In the genomic region with DNA sequence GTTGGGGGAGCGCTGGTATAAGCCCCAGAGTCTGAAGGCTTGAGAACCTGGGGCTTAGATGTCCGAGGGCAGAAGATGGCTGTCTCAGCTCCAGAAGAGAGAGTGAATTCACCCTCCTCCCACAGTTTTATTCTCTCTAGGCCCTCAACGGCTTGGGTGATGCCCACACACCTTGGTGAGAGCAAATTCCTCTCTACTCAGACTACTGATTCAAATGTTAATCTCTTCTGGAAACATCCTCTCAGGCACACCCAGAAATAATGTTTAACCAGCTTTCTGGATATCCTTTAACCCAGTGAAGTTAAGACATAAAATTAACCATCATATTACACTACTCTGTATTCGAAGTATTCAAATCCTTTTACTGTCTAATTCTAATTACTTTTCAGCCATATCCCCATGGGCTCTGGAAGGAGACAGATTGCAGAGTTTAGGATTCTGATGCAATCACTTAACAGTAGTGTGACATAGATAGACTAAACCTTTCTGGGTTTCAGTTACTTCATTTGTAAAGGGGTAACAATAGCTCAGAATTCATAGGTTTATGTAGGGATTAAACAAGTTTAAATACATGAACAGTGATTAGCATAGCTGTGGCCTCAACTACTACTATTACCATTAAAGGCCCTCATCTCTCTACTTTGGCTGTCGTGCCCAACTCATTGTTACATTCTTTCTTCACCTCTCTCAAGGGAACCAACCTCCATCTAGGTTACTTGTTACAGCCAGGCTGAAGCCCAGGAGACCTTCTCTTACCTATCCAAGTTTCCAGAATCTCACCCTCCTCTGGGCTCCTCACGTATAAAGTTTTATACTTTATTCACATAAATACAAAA, we compare ENCODE assay signal across 19 cellular contexts. TPM values are rescaled to one million over a fixed set of nuclear protein-coding genes. Genes with fewer than 3 reads are reported as not detected.
DNase-seq lines count a peak whose midpoint lies in the region; TF ChIP-seq lines count a peak whose summit lies in the region.
"Had no signal": no experiment of that assay in that cellular context is flagged by ENCODE, and none has a peak within 500 bp of the region (broad histone marks: within the 10 kb centered on the region; RNA-seq: fewer than 3 reads in every experiment).

No MANE protein-coding gene starts in this region.

- no peak overlapping the region for H3K9ac ChIP-seq in trophoblast cell (ENCODE audit: low read length)

- H3K79me2 ChIP-seq in trophoblast cell (ENCODE audit: control insufficient read depth, insufficient read depth, low read length, poor library complexity), result no peaks in the 10 kb centered on the region

- H3K14ac ChIP-seq in trophoblast cell (ENCODE audit: low read length), result no peak overlapping the region

- H4K12ac ChIP-seq in trophoblast cell (ENCODE audit: low read depth, low read length), result no peak overlapping the region

- in situ Hi-C loops in KBM-7 (cut with MboI; ENCODE audit: low pct_unique_long_range_greater_than_20kb, low sequenced_read_pairs), result no loop called here

- no peak overlapping the region for H3K18ac ChIP-seq in trophoblast cell (ENCODE audit: low read length)

- no peak overlapping the region for H2AK5ac ChIP-seq in trophoblast cell (ENCODE audit: low read length)

- H3K4me3 ChIP-seq in fibroblast of the aortic adventitia (ENCODE audit: low read depth, low read length), result no peak overlapping the region
- no peak overlapping the region for H3K4me3 ChIP-seq in trophoblast cell (ENCODE audit: low read depth, low read length)
- H3K4me3 ChIP-seq: SJSA1 had no signal

- no peak overlapping the region for H3K23ac ChIP-seq in trophoblast cell (ENCODE audit: low read length)

- H3K79me1 ChIP-seq in trophoblast cell (ENCODE audit: low read length), result no peaks in the 10 kb centered on the region

- no peak overlapping the region for H2BK5ac ChIP-seq in trophoblast cell (ENCODE audit: low read depth, low read length, poor library complexity)

- H2AFZ ChIP-seq in trophoblast cell (ENCODE audit: insufficient read depth, low read length, poor library complexity), result no peak overlapping the region

- no peak overlapping the region for H2BK12ac ChIP-seq in trophoblast cell (ENCODE audit: low read length)

- H3K4ac ChIP-seq in trophoblast cell (ENCODE audit: low read depth, low read length), result no peak overlapping the region

- H2BK120ac ChIP-seq in trophoblast cell (ENCODE audit: insufficient read depth, low read length, poor library complexity), result no peak overlapping the region

- H3K4me1 ChIP-seq in trophoblast cell (ENCODE audit: control insufficient read depth in 1 of 2, insufficient read depth in 2 of 2, low read length in 2 of 2), result peaks cover 0 to 2% of the 10 kb centered on the region in 2 experiments
- H3K4me1 ChIP-seq: SJSA1 had no signal

- H3K4me2 ChIP-seq in trophoblast cell (ENCODE audit: low read length), result no peak overlapping the region

- no CpG with 5 or more reads among the region's 6 CpGs for WGBS in trophoblast cell (ENCODE audit: extremely low coverage, insufficient coverage, insufficient read length)

- peak overlapping the region; percentile 47 for H4K8ac ChIP-seq in trophoblast cell (ENCODE audit: low read depth, low read length)

- H4K91ac ChIP-seq in trophoblast cell (ENCODE audit: low read depth, low read length), result no peak overlapping the region

- peak; percentile 7 for DNase-seq in DMS 273 (lab: John Stamatoyannopoulos, UW; ENCODE audit: unreplicated experiment)
- no peak for DNase-seq in DMS 273 treated with DMSO at 0.1 percent for 48 hours (lab: John Stamatoyannopoulos, UW)
- DNase-seq in OCI-M1 (lab: John Stamatoyannopoulos, UW), result peak; percentile 68
- peak; percentile 57 for DNase-seq in fibroblast of the aortic adventitia (ENCODE audit: low read depth)
- DNase-seq in trophoblast cell, result no peak
- no peak for DNase-seq in LoVo (ENCODE audit: low spot score)
- DNase-seq in KBM-7, result no peak
- DNase-seq in NCI-H1436 treated with DMSO at 0.1 percent for 48 hours (lab: John Stamatoyannopoulos, UW), result no peak
- DNase-seq: activated naive CD8-positive, alpha-beta T cell treated with anti-CD3 and anti-CD28 coated beads, Interleukin-2, amount 10 ng/mL, durations not matched to agents 7 days and 5 days; head of caudate nucleus; immature natural killer cell; NCI-H187 treated with DMSO at 0.1 percent for 48 hours; NCI-H510A treated with DMSO at 0.1 percent for 48 hours; nephron progenitor cell; spleen; stimulated activated CD8-positive, alpha-beta memory T cell treated with anti-CD3 and anti-CD28 coated beads, Interleukin-4, amount 100 ng/mL, for 48 hours had no signal

- H3K27ac ChIP-seq in trophoblast cell (ENCODE audit: low read depth, low read length), result no peak overlapping the region
- H3K27ac ChIP-seq: 22Rv1, C4-2B, SJSA1 had no signal

- no peaks in the 10 kb centered on the region for H3K9me3 ChIP-seq in trophoblast cell (ENCODE audit: insufficient read depth, low read depth, low read length)
- H3K9me3 ChIP-seq: SJSA1, spleen had no signal

- no peak for TF ChIP-seq CTCF in fibroblast of the aortic adventitia (IDR thresholded peaks at IDR 0.05; ENCODE audit: insufficient read depth, low read length)

- no peaks in the 10 kb centered on the region for H3K36me3 ChIP-seq in trophoblast cell (ENCODE audit: control insufficient read depth in 1 of 2, insufficient read depth in 2 of 2, low read length in 2 of 2)
- H3K36me3 ChIP-seq: SJSA1, spleen had no signal

- H3K27me3 ChIP-seq in trophoblast cell (ENCODE audit: insufficient read depth, low read length), result no peaks in the 10 kb centered on the region
- H3K27me3 ChIP-seq: SJSA1 had no signal

RNA-seq across cellular contexts. Expression of gene ANO10, which starts 25.7 kb away (rescaled TPM):
- total RNA-seq in fibroblast of the aortic adventitia (ENCODE audit: low replicate concordance), result 27.2 and 46.4 TPM in 2 replicates
- polyA plus RNA-seq in trophoblast cell (2013), result 54.7 and 55.4 TPM in 2 replicates

RNA-seq across cellular contexts. Expression of gene ABHD5, which starts 43.2 kb away (rescaled TPM):
- total RNA-seq in fibroblast of the aortic adventitia (ENCODE audit: low replicate concordance), result 15.5 and 27.4 TPM in 2 replicates
- 51.1 and 58.1 TPM in 2 replicates for polyA plus RNA-seq in trophoblast cell (2013)

Comparison
In these comparisons a context has a peak if more than half of its experiments do, and no peak if none do; other contexts are left out.
1. DNase-seq: peak in DMS 273 (single experiment), OCI-M1 (single experiment) and fibroblast of the aortic adventitia (single experiment); none in DMS 273 treated with DMSO at 0.1 percent for 48 hours (single experiment), trophoblast cell (0 of 2), LoVo (single experiment), KBM-7 (single experiment) and NCI-H1436 treated with DMSO at 0.1 percent for 48 hours (single experiment).